ENCODE assay signal across 13 cellular contexts in genomic region chr13:20125129-20125782, GRCh38. TPM values are rescaled to one million over a fixed set of nuclear protein-coding genes. Genes with fewer than 3 reads are reported as not detected.
A peak's percentile ranks its signal among the peaks of the same experiment; 100 is the strongest.
DNase-seq lines count a peak whose midpoint lies in the region; ATAC-seq and TF ChIP-seq lines count a peak whose summit lies in the region.
"Had no signal": no experiment of that assay in that cellular context is flagged by ENCODE, and none has a peak within 500 bp of the region (broad histone marks: within the 10 kb centered on the region; RNA-seq: fewer than 3 reads in every experiment).

No MANE protein-coding gene starts in this region.

- WGBS in heart left ventricle, 4 donors: 15 to 24% (median 20%) methylated on average over 4 of the region's 4 CpGs
- WGBS in adrenal gland, 4 donors: 19 to 23% (median 21%) methylated on average over 4 of the region's 4 CpGs
- 12% methylated on average over 4 of the region's 4 CpGs for WGBS in suprapubic skin

- H3K36me3 ChIP-seq in heart left ventricle (no peaks in the 10 kb centered on the region), adrenal gland (replicated peaks in 1 of 2) (no peaks in the 10 kb centered on the region), suprapubic skin (no peaks in the 10 kb centered on the region)
- H3K36me3 ChIP-seq: BE2C had no signal

- intact Hi-C loops in heart left ventricle (cut with DNase I): loop anchor here in 6 of 10 donors (5.0 kb wide), 1 partner anchor 37 kb away; the partner anchor contains the start of gene GJA3 (in 6 of the 6)
- intact Hi-C loops in cardiac septum (cut with DNase I): no loop called here
- intact Hi-C loops in adrenal gland (cut with DNase I): no loop called here
- intact Hi-C loops in activated CD4-positive, alpha-beta T cell treated with anti-CD3 and anti-CD28 coated beads, Interleukin-2, amount 10 ng/mL, durations not matched to agents 24 days and 14 days (cut with micrococcal nuclease): loop anchor here (5.0 kb wide), 1 partner anchor 168 kb away; the partner anchor contains the start of gene ZMYM2

- H3K4me1 Mint-ChIP-seq in activated CD4-positive, alpha-beta T cell treated with anti-CD3 and anti-CD28 coated beads, Interleukin-2, amount 10 ng/mL, durations not matched to agents 24 days and 14 days: peaks cover 5% of the 10 kb centered on the region
- peaks cover 0 to 3% of the 10 kb centered on the region in 2 donors for H3K4me1 Mint-ChIP-seq in effector memory CD8-positive, alpha-beta T cell (ENCODE audit: low read depth in 2 of 2)

- no peak for DNase-seq in heart left ventricle
- no peak for DNase-seq in cardiac septum (ENCODE audit: low spot score)
- peak; percentile 38 to 75 (median 53) for DNase-seq in adrenal gland
- DNase-seq in foreskin fibroblast: peak; percentile 43 to 67
- DNase-seq in suprapubic skin (ENCODE audit: low spot score in 2 of 2): peak; percentile 8 to 43
- DNase-seq in NCI-H526 (lab: John Stamatoyannopoulos, UW): no peak
- no peak for DNase-seq in activated CD4-positive, alpha-beta T cell treated with anti-CD3 and anti-CD28 coated beads, Interleukin-2, amount 10 ng/mL, durations not matched to agents 24 days and 14 days
- no peak for DNase-seq in effector memory CD8-positive, alpha-beta T cell
- DNase-seq: activated CD4-positive, alpha-beta T cell treated with anti-CD3 and anti-CD28 coated beads for 1 hour; activated naive CD4-positive, alpha-beta T cell; BE2C; mucosa of descending colon; NCI-H2029 treated with DMSO at 0.1 percent for 48 hours had no signal

- ATAC-seq in heart left ventricle: peak in 1 of 4 donors; percentile 31
- no peak for ATAC-seq in effector memory CD8-positive, alpha-beta T cell (replicated peaks)
- ATAC-seq: mucosa of descending colon had no signal

- H3K27ac ChIP-seq in heart left ventricle: peak overlapping the region in 10 of 12 donors; percentile 47 to 98 (median 94)
- H3K27ac ChIP-seq in adrenal gland: peak overlapping the region in 3 of 5 donors; percentile 3 to 42 (median 8)
- H3K27ac ChIP-seq in suprapubic skin: no peak overlapping the region

- no peak overlapping the region for H3K4me3 ChIP-seq in heart left ventricle
- H3K4me3 ChIP-seq in adrenal gland: no peak overlapping the region
- no peak overlapping the region for H3K4me3 ChIP-seq in foreskin fibroblast (ENCODE audit: low read depth in 1 of 2, low read length in 2 of 2)
- H3K4me3 ChIP-seq in suprapubic skin: no peak overlapping the region
- H3K4me3 ChIP-seq: mucosa of descending colon had no signal

- H3K36me3 Mint-ChIP-seq in activated CD4-positive, alpha-beta T cell treated with anti-CD3 and anti-CD28 coated beads, Interleukin-2, amount 10 ng/mL, durations not matched to agents 24 days and 14 days (ENCODE audit: low read depth): no peaks in the 10 kb centered on the region
- H3K36me3 Mint-ChIP-seq in effector memory CD8-positive, alpha-beta T cell (ENCODE audit: insufficient read depth): peaks cover 6% of the 10 kb centered on the region

- H3K9me3 ChIP-seq in heart left ventricle: no peaks in the 10 kb centered on the region
- no peaks in the 10 kb centered on the region for H3K9me3 ChIP-seq in adrenal gland (replicated peaks in 1 of 3)
- H3K9me3 ChIP-seq in suprapubic skin: no peaks in the 10 kb centered on the region
- H3K9me3 ChIP-seq: BE2C, mucosa of descending colon had no signal

- no peak for TF ChIP-seq CTCF in heart left ventricle (IDR thresholded peaks at IDR 0.05)
- TF ChIP-seq CTCF in adrenal gland (IDR thresholded peaks at IDR 0.05): no peak
- TF ChIP-seq CTCF in foreskin fibroblast (IDR thresholded peaks at IDR 0.05; ENCODE audit: low read depth, low read length): no peak
- TF ChIP-seq CTCF in suprapubic skin (IDR thresholded peaks at IDR 0.05): no peak

- H3K4me1 ChIP-seq in heart left ventricle: peaks cover 0 to 42% (median 24%) of the 10 kb centered on the region in 12 donors
- peaks cover 11 to 13% of the 10 kb centered on the region in 2 donors for H3K4me1 ChIP-seq in adrenal gland (replicated peaks in 1 of 2)
- peaks cover 28% of the 10 kb centered on the region for H3K4me1 ChIP-seq in suprapubic skin

- TF ChIP-seq POLR2A in heart left ventricle (IDR thresholded peaks at IDR 0.05) (no peak), adrenal gland (IDR thresholded peaks at IDR 0.05) (no peak), suprapubic skin (IDR thresholded peaks at IDR 0.05) (no peak)

- H3K27me3 ChIP-seq in heart left ventricle (peaks cover 0 to 21% (median 8%) of the 10 kb centered on the region in 9 donors), adrenal gland (no peaks in the 10 kb centered on the region), suprapubic skin (peaks cover 19% of the 10 kb centered on the region)

- H3K27me3 Mint-ChIP-seq in activated CD4-positive, alpha-beta T cell treated with anti-CD3 and anti-CD28 coated beads, Interleukin-2, amount 10 ng/mL, durations not matched to agents 24 days and 14 days: peaks cover 38% of the 10 kb centered on the region
- peaks cover 18% of the 10 kb centered on the region in 2 donors for H3K27me3 Mint-ChIP-seq in effector memory CD8-positive, alpha-beta T cell

- TF ChIP-seq EP300 in suprapubic skin (IDR thresholded peaks at IDR 0.05): no peak

- no peak overlapping the region for H3K27ac Mint-ChIP-seq in activated CD4-positive, alpha-beta T cell treated with anti-CD3 and anti-CD28 coated beads, Interleukin-2, amount 10 ng/mL, durations not matched to agents 24 days and 14 days
- no peak overlapping the region for H3K27ac Mint-ChIP-seq in effector memory CD8-positive, alpha-beta T cell

- no peak overlapping the region for H3K4me3 Mint-ChIP-seq in activated CD4-positive, alpha-beta T cell treated with anti-CD3 and anti-CD28 coated beads, Interleukin-2, amount 10 ng/mL, durations not matched to agents 24 days and 14 days
- H3K4me3 Mint-ChIP-seq in effector memory CD8-positive, alpha-beta T cell: no peak overlapping the region

- no peaks in the 10 kb centered on the region for H3K9me3 Mint-ChIP-seq in activated CD4-positive, alpha-beta T cell treated with anti-CD3 and anti-CD28 coated beads, Interleukin-2, amount 10 ng/mL, durations not matched to agents 24 days and 14 days
- no peaks in the 10 kb centered on the region for H3K9me3 Mint-ChIP-seq in effector memory CD8-positive, alpha-beta T cell

RNA-seq across cellular contexts. Expression of gene GJA3, which starts 35.6 kb away (rescaled TPM):
- 10 to 100 TPM; 13.6 to 30.5 (median 17.9) TPM for total RNA-seq in heart left ventricle
- 1 to 10 TPM; 5.4 to 9.3 TPM for polyA plus RNA-seq in heart left ventricle
- total RNA-seq in cardiac septum: 25.9 TPM
- not detected for total RNA-seq in adrenal gland
- under 1 TPM in 1 of 3 donors, not detected in 2; under 0.01 TPM for polyA plus RNA-seq in adrenal gland
- under 1 TPM in 3 of 4 donors, not detected in 1; 0.25 to 0.94 (median 0.30) TPM for total RNA-seq in suprapubic skin
- 0.02 TPM in 1 of 2 replicates, not detected in the other for total RNA-seq in activated CD4-positive, alpha-beta T cell treated with anti-CD3 and anti-CD28 coated beads, Interleukin-2, amount 10 ng/mL, durations not matched to agents 24 days and 14 days
- total RNA-seq: mucosa of descending colon had no signal

Comparison
In these comparisons a context has a peak if more than half of its experiments do, and no peak if none do; other contexts are left out.
1. intact Hi-C loops: an anchor here in heart left ventricle (5.0 kb wide) and activated CD4-positive, alpha-beta T cell treated with anti-CD3 and anti-CD28 coated beads, Interleukin-2, amount 10 ng/mL, durations not matched to agents 24 days and 14 days (5.0 kb wide); none called in cardiac septum and adrenal gland.
2. DNase-seq: peak in adrenal gland (7 of 7), foreskin fibroblast (2 of 2) and suprapubic skin (2 of 2); none in heart left ventricle (0 of 5), cardiac septum (single experiment), NCI-H526 (0 of 2), activated CD4-positive, alpha-beta T cell treated with anti-CD3 and anti-CD28 coated beads, Interleukin-2, amount 10 ng/mL, durations not matched to agents 24 days and 14 days (single experiment) and effector memory CD8-positive, alpha-beta T cell (0 of 3).
3. RNA of gene GJA3, which starts 35.6 kb away (total RNA-seq): 25.9 TPM in cardiac septum (single experiment) and 13.6 to 30.5 TPM in heart left ventricle; 0.25 to 0.94 TPM in suprapubic skin, not detected in adrenal gland and 0.02 TPM in activated CD4-positive, alpha-beta T cell treated with anti-CD3 and anti-CD28 coated beads, Interleukin-2, amount 10 ng/mL, durations not matched to agents 24 days and 14 days; every median in the first group is over 4 times any median in the second.